ENCODE assay signal across 19 cellular contexts in the genomic region with DNA sequence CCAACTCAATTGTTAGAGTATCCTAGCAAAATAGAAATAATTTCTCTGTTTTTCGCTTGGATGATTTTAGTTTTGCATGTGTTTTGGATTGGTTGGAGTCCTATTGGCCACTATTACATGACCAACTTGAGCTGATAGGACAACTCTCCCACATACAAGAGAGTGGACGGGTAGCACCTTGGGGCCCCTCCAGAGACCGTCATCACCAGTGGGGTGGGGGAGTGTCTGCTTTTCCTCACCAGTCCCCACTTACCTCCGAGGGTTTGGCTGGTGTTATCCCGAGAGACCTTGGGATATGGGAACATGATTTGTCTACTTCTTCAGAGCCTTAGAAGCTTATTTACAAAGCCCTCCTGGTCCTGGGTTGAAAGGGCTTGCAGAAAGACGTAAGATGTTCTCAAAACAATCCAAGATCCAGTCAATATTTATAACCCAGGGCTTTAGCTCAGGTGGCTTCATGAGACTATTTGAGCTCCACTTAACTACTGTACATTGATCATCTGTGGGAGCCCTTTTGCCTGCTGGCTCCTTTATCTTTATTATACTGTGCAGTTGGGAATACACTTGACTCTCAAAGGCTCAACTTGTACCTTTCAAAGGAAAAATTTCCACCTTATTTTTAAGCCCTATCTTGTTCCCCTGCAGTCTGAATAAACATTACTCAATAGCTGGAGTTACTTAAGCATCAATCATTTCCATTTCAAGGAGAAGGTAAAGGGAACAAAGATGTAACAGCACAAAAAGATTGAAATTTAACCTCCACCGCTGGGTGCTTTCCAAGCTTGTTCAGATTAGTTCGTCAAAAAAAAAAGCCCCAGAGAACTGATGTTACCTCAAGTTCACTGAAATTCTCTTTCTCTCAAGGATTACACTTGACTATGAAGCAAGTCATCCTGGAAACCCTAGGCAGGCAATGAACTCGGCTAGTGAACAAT.
DNase-seq lines count a peak whose midpoint lies in the region; ATAC-seq, FAIRE-seq and TF ChIP-seq lines count a peak whose summit lies in the region.
"Had no signal": no experiment of that assay in that cellular context is flagged by ENCODE, and none has a peak within 500 bp of the region (broad histone marks: within the 10 kb centered on the region; RNA-seq: fewer than 3 reads in every experiment).

No MANE protein-coding gene starts in this region.

- CTCF ChIA-PET in activated CD8-positive, alpha-beta T cell treated with anti-CD3 and anti-CD28 coated beads, Interleukin-2, amount 10 ng/mL, durations not matched to agents 7 days and 5 days (lab: Charles Lee): interaction anchor here (2.0 kb wide), 1 partner anchor 22 kb away, joined by 7 read pairs; no protein-coding TSS in a partner anchor

- peaks cover 4% of the 10 kb centered on the region for H3K79me2 ChIP-seq in hepatocyte

- H3K4me3 ChIP-seq in hepatocyte: no peak overlapping the region
- H3K4me3 ChIP-seq: A549, PC-9, SJSA1 had no signal

- WGBS in hepatocyte (ENCODE audit: low lambda C conversion rate, missing lambda C conversion rate): 61% methylated on average over 9 of the region's 9 CpGs

- H3K4me1 ChIP-seq in hepatocyte (ENCODE audit: insufficient read depth): peaks cover 12% of the 10 kb centered on the region
- H3K4me1 ChIP-seq: A549, SJSA1 had no signal

- H3K27me3 Mint-ChIP-seq in activated CD8-positive, alpha-beta T cell treated with anti-CD3 and anti-CD28 coated beads, Interleukin-2, amount 10 ng/mL, durations not matched to agents 7 days and 5 days (ENCODE audit: low read depth): no peaks in the 10 kb centered on the region

- H3K4me1 Mint-ChIP-seq in activated CD8-positive, alpha-beta T cell treated with anti-CD3 and anti-CD28 coated beads, Interleukin-2, amount 10 ng/mL, durations not matched to agents 7 days and 5 days (ENCODE audit: low read depth): peaks cover 2% of the 10 kb centered on the region

- H4K20me1 ChIP-seq in hepatocyte (ENCODE audit: insufficient read depth, poor library complexity, severe bottlenecking): no peaks in the 10 kb centered on the region

- H3K36me3 ChIP-seq in hepatocyte (replicated peaks; ENCODE audit: insufficient read depth, low read depth): no peaks in the 10 kb centered on the region
- H3K36me3 ChIP-seq: SJSA1 had no signal

- H3K9me2 ChIP-seq in hepatocyte (replicated peaks; ENCODE audit: insufficient read depth): no peaks in the 10 kb centered on the region

- no peak overlapping the region for H3K27ac Mint-ChIP-seq in activated CD8-positive, alpha-beta T cell treated with anti-CD3 and anti-CD28 coated beads, Interleukin-2, amount 10 ng/mL, durations not matched to agents 7 days and 5 days
- H3K27ac Mint-ChIP-seq: IgD-negative memory B cell had no signal

- H3K27me3 ChIP-seq in hepatocyte: no peaks in the 10 kb centered on the region
- H3K27me3 ChIP-seq: SJSA1 had no signal

- no peaks in the 10 kb centered on the region for H3K9me3 Mint-ChIP-seq in activated CD8-positive, alpha-beta T cell treated with anti-CD3 and anti-CD28 coated beads, Interleukin-2, amount 10 ng/mL, durations not matched to agents 7 days and 5 days (ENCODE audit: insufficient read depth)

- FAIRE-seq in GM18507 (lab: Jason Lieb, UNC): peak; percentile 26
- FAIRE-seq: A549, GM12892, H54 had no signal

- peak overlapping the region; percentile 66 for H3K27ac ChIP-seq in hepatocyte
- H3K27ac ChIP-seq: A549, PC-9, SJSA1 had no signal

- H3K9me3 ChIP-seq in hepatocyte (ENCODE audit: low read depth): peaks cover 7% of the 10 kb centered on the region
- H3K9me3 ChIP-seq: SJSA1 had no signal

- ATAC-seq in GM18520 (IDR thresholded peaks at IDR 0.05; ENCODE audit: unreplicated experiment) (no peak), HG03520 (IDR thresholded peaks at IDR 0.05; ENCODE audit: unreplicated experiment) (no peak)
- ATAC-seq in activated CD8-positive, alpha-beta T cell treated with anti-CD3 and anti-CD28 coated beads, Interleukin-2, amount 10 ng/mL, durations not matched to agents 7 days and 5 days: no peak
- ATAC-seq: A549 had no signal

- POLR2A ChIA-PET in activated CD8-positive, alpha-beta T cell treated with anti-CD3 and anti-CD28 coated beads, Interleukin-2, amount 10 ng/mL, durations not matched to agents 7 days and 5 days (lab: Charles Lee): no interaction called here

- H3K4me3 Mint-ChIP-seq in activated CD8-positive, alpha-beta T cell treated with anti-CD3 and anti-CD28 coated beads, Interleukin-2, amount 10 ng/mL, durations not matched to agents 7 days and 5 days: no peak overlapping the region

- H3K4me2 ChIP-seq in hepatocyte: peak overlapping the region; percentile 13
- H3K4me2 ChIP-seq: A549, PC-9 had no signal

- H2AFZ ChIP-seq in hepatocyte: no peak overlapping the region
- H2AFZ ChIP-seq: PC-9 had no signal

- DNase-seq in GM18507 (ENCODE audit: extremely low spot score, insufficient read length, low read depth) (no peak), NCI-H69 (lab: John Stamatoyannopoulos, UW) (peak; percentile 2), hepatocyte (ENCODE audit: low spot score) (no peak), renal cortical epithelial cell (ENCODE audit: low read depth) (peak; percentile 93)
- no peak for DNase-seq in activated CD8-positive, alpha-beta T cell treated with anti-CD3 and anti-CD28 coated beads, Interleukin-2, amount 10 ng/mL, durations not matched to agents 7 days and 5 days
- DNase-seq: DMS153, Kasumi-1, MM.1S, NCI-H1092 treated with DMSO at 0.1 percent for 48 hours, NCI-H1694, NCI-H510A, PC-9 had no signal

- H3K36me3 Mint-ChIP-seq in activated CD8-positive, alpha-beta T cell treated with anti-CD3 and anti-CD28 coated beads, Interleukin-2, amount 10 ng/mL, durations not matched to agents 7 days and 5 days (ENCODE audit: low read depth): no peaks in the 10 kb centered on the region
- H3K36me3 Mint-ChIP-seq: IgD-negative memory B cell had no signal

- TF ChIP-seq CTCF in hepatocyte (IDR thresholded peaks at IDR 0.05; ENCODE audit: poor library complexity): no peak

Comparison
In these comparisons a context has a peak if more than half of its experiments do, and no peak if none do; other contexts are left out.
1. DNase-seq: peak in NCI-H69 (single experiment) and renal cortical epithelial cell (single experiment); none in GM18507 (single experiment), hepatocyte (single experiment) and activated CD8-positive, alpha-beta T cell treated with anti-CD3 and anti-CD28 coated beads, Interleukin-2, amount 10 ng/mL, durations not matched to agents 7 days and 5 days (single experiment).